23 cellular contexts compared by ENCODE assay signal in genomic region chr12:108327621-108328371, GRCh38. TPM values are rescaled to one million over a fixed set of nuclear protein-coding genes. Genes with fewer than 3 reads are reported as not detected.
A peak's percentile ranks its signal among the peaks of the same experiment; 100 is the strongest.
DNase-seq lines count a peak whose midpoint lies in the region; ATAC-seq, FAIRE-seq and TF ChIP-seq lines count a peak whose summit lies in the region.
"Had no signal": no experiment of that assay in that cellular context is flagged by ENCODE, and none has a peak within 500 bp of the region (broad histone marks: within the 10 kb centered on the region; RNA-seq: fewer than 3 reads in every experiment).

No MANE protein-coding gene starts in this region.

- H3K9ac ChIP-seq in H1 (replicated peaks in 1 of 4; ENCODE audit: extremely low read depth in 1 of 4, low read depth in 3 of 4, low read length in 3 of 4) (no peak overlapping the region), smooth muscle cell (ENCODE audit: low read depth) (no peak overlapping the region)

- H3K4me3 Mint-ChIP-seq in CD8-positive, alpha-beta memory T cell: no peak overlapping the region
- no peak overlapping the region for H3K4me3 Mint-ChIP-seq in HFFc6
- H3K4me3 Mint-ChIP-seq: activated CD4-positive, alpha-beta T cell treated with anti-CD3 and anti-CD28 coated beads, Interleukin-2, amount 10 ng/mL, durations not matched to agents 7 days and 5 days had no signal

- 76% methylated on average over 16 of the region's 16 CpGs; no CpG with 5 or more reads in 1 of the 2 experiments for WGBS in H1 (ENCODE audit: extremely low coverage in 1 of 2, insufficient coverage in 1 of 2, insufficient read length in 1 of 2, insufficient replicate concordance in 2 of 2, low coverage in 1 of 2, low lambda C conversion rate in 2 of 2, missing lambda C conversion rate in 1 of 2), 2 experiments
- WGBS in smooth muscle cell (ENCODE audit: low lambda C conversion rate): 75% methylated on average over 16 of the region's 16 CpGs

- no peak for TF ChIP-seq EP300 in H1 (IDR thresholded peaks at IDR 0.05; ENCODE audit: borderline replicate concordance in 1 of 2, low read depth in 2 of 2, low read length in 2 of 2)

- H3K4ac ChIP-seq in H1 (replicated peaks; ENCODE audit: insufficient read length, low read depth, low read length): no peak overlapping the region

- TF ChIP-seq RAD21 in H1 (IDR thresholded peaks at IDR 0.05 in 1 of 2, conservative IDR thresholded peaks at IDR 0.05 in 1 of 2; ENCODE audit: low read depth in 2 of 2, low read length in 2 of 2): no peak

- H3K36me3 Mint-ChIP-seq in CD8-positive, alpha-beta memory T cell: no peaks in the 10 kb centered on the region
- H3K36me3 Mint-ChIP-seq in HFFc6 (ENCODE audit: low read depth): peaks cover 4% of the 10 kb centered on the region

- no peak overlapping the region for H3K4me3 ChIP-seq in H1 (ENCODE audit: extremely low read depth in 1 of 4, insufficient read depth in 2 of 4, low read depth in 3 of 4, low read length in 4 of 4)
- H3K4me3 ChIP-seq in lower lobe of right lung: no peak overlapping the region
- H3K4me3 ChIP-seq in smooth muscle cell: no peak overlapping the region
- no peak overlapping the region for H3K4me3 ChIP-seq in SJCRH30
- H3K4me3 ChIP-seq in CD8-positive, alpha-beta memory T cell (ENCODE audit: low read length): no peak overlapping the region
- H3K4me3 ChIP-seq: cardiac muscle cell, esophagus muscularis mucosa had no signal

- H2BK20ac ChIP-seq in H1 (ENCODE audit: low read length): no peak overlapping the region

- no peaks in the 10 kb centered on the region for H3K36me3 ChIP-seq in H1 (ENCODE audit: control insufficient read depth in 2 of 4, insufficient read depth in 4 of 4, low read length in 3 of 4)
- H3K36me3 ChIP-seq in lower lobe of right lung: no peaks in the 10 kb centered on the region
- H3K36me3 ChIP-seq in smooth muscle cell (ENCODE audit: low read depth): no peaks in the 10 kb centered on the region
- no peaks in the 10 kb centered on the region for H3K36me3 ChIP-seq in SJCRH30
- no peaks in the 10 kb centered on the region for H3K36me3 ChIP-seq in CD8-positive, alpha-beta memory T cell (ENCODE audit: insufficient read depth, low read length)
- H3K36me3 ChIP-seq: BE2C, cardiac muscle cell, esophagus muscularis mucosa had no signal

- TF ChIP-seq CTCF in H1 (IDR thresholded peaks at IDR 0.05; ENCODE audit: control extremely low read depth in 1 of 3, insufficient read depth in 1 of 3, low read depth in 1 of 3, low read length in 3 of 3): no peak
- TF ChIP-seq CTCF in lower lobe of right lung (IDR thresholded peaks at IDR 0.05): no peak
- no peak for TF ChIP-seq CTCF in smooth muscle cell (IDR thresholded peaks at IDR 0.05; ENCODE audit: borderline replicate concordance, insufficient read depth, poor library complexity, severe bottlenecking)
- no peak for TF ChIP-seq CTCF in HFFc6 (IDR thresholded peaks at IDR 0.05)

- no peak overlapping the region for H3K23ac ChIP-seq in H1 (ENCODE audit: insufficient read length)

- H2BK120ac ChIP-seq in H1 (replicated peaks; ENCODE audit: low read depth, low read length): no peak overlapping the region

- POLR2A ChIA-PET in H1 (lab: Charles Lee; ENCODE audit: partially characterized antibody): interaction anchor here (0.7 kb wide), 1 partner anchor 8 kb away, joined by 3 read pairs; no protein-coding TSS in a partner anchor
- POLR2A ChIA-PET in CD8-positive, alpha-beta memory T cell (lab: Charles Lee): no interaction called here

- H4K5ac ChIP-seq in H1 (ENCODE audit: insufficient read length, low read depth, low read length): no peak overlapping the region

- H2BK5ac ChIP-seq in H1 (ENCODE audit: low read depth, low read length): no peak overlapping the region

- H3K27ac ChIP-seq in H1 (ENCODE audit: low read depth, low read length) (no peak overlapping the region), lower lobe of right lung (peak overlapping the region; percentile 41), smooth muscle cell (ENCODE audit: low read depth) (peak overlapping the region; percentile 47), SJCRH30 (no peak overlapping the region)
- no peak overlapping the region for H3K27ac ChIP-seq in CD8-positive, alpha-beta memory T cell (ENCODE audit: low read depth, low read length)
- H3K27ac ChIP-seq: cardiac muscle cell had no signal

- ATAC-seq in lower lobe of right lung: no peak

- H3K56ac ChIP-seq in H1 (replicated peaks; ENCODE audit: insufficient read length, low read depth, low read length): no peak overlapping the region

- no peak overlapping the region for H4K8ac ChIP-seq in H1 (ENCODE audit: extremely low read depth, insufficient read depth, low read length)

- no peaks in the 10 kb centered on the region for H3K23me2 ChIP-seq in H1 (ENCODE audit: low read depth, low read length)

- H3K4me2 ChIP-seq in H1 (ENCODE audit: insufficient read depth in 1 of 2, low read depth in 2 of 2, low read length in 2 of 2) (no peak overlapping the region), smooth muscle cell (peak overlapping the region; percentile 14)

- CTCF ChIA-PET in H1 (lab: Charles Lee; ENCODE audit: partially characterized antibody): interaction anchor here (0.7 to 2.9 kb wide), 3 partner anchors 9 to 14 kb away, joined by 3 to 6 read pairs (median 5); no protein-coding TSS in a partner anchor
- CTCF ChIA-PET in CD8-positive, alpha-beta memory T cell (lab: Charles Lee): no interaction called here

- no peak overlapping the region for H2AFZ ChIP-seq in H1 (ENCODE audit: low read length)
- no peak overlapping the region for H2AFZ ChIP-seq in smooth muscle cell (ENCODE audit: low read depth)

- H3K14ac ChIP-seq in H1 (ENCODE audit: insufficient read length): no peak overlapping the region

- no peaks in the 10 kb centered on the region for H3F3A ChIP-seq in smooth muscle cell (ENCODE audit: low read depth)

- no peaks in the 10 kb centered on the region for H3K4me1 ChIP-seq in H1 (replicated peaks in 1 of 4; ENCODE audit: control insufficient read depth in 3 of 4, insufficient read depth in 4 of 4, low read length in 3 of 4)
- H3K4me1 ChIP-seq in lower lobe of right lung: peaks cover 50% of the 10 kb centered on the region
- H3K4me1 ChIP-seq in smooth muscle cell (ENCODE audit: low read depth): peaks cover 3% of the 10 kb centered on the region
- H3K4me1 ChIP-seq in SJCRH30: no peaks in the 10 kb centered on the region
- H3K4me1 ChIP-seq in CD8-positive, alpha-beta memory T cell (ENCODE audit: insufficient read depth, low read length): peaks cover 6% of the 10 kb centered on the region

- peaks cover 0 to 21% (median 4%) of the 10 kb centered on the region in 3 donors for H3K4me1 Mint-ChIP-seq in CD8-positive, alpha-beta memory T cell
- no peaks in the 10 kb centered on the region for H3K4me1 Mint-ChIP-seq in HFFc6 (ENCODE audit: low read depth)

- no peak for TF ChIP-seq POLR2A in H1 (IDR thresholded peaks at IDR 0.05; ENCODE audit: control extremely low read depth in 1 of 2, low read depth in 2 of 2, low read length in 2 of 2)

- H3K79me2 ChIP-seq in H1 (ENCODE audit: control insufficient read depth in 1 of 2, insufficient read depth in 2 of 2, low read length in 2 of 2): no peaks in the 10 kb centered on the region
- H3K79me2 ChIP-seq in smooth muscle cell (ENCODE audit: low read depth): peaks cover 98% of the 10 kb centered on the region

- H3K9me3 ChIP-seq in H1 (ENCODE audit: insufficient read depth in 2 of 2, low read depth in 1 of 2, low read length in 1 of 2) (no peaks in the 10 kb centered on the region), lower lobe of right lung (no peaks in the 10 kb centered on the region), smooth muscle cell (replicated peaks; ENCODE audit: low read depth) (no peaks in the 10 kb centered on the region), SJCRH30 (replicated peaks) (no peaks in the 10 kb centered on the region)
- no peaks in the 10 kb centered on the region for H3K9me3 ChIP-seq in CD8-positive, alpha-beta memory T cell (ENCODE audit: low read length)
- H3K9me3 ChIP-seq: BE2C, esophagus muscularis mucosa had no signal

- H3K27me3 ChIP-seq in H1 (replicated peaks in 1 of 4; ENCODE audit: control insufficient read depth in 3 of 4, extremely low read depth in 1 of 4, insufficient read depth in 3 of 4, low read length in 3 of 4) (no peaks in the 10 kb centered on the region), lower lobe of right lung (ENCODE audit: low read depth) (no peaks in the 10 kb centered on the region), smooth muscle cell (ENCODE audit: low read depth) (no peaks in the 10 kb centered on the region), SJCRH30 (0 out of 2 replicates have a peak, but pooled peaks cover 3% of the 10 kb centered on the region)
- no peaks in the 10 kb centered on the region for H3K27me3 ChIP-seq in CD8-positive, alpha-beta memory T cell (ENCODE audit: insufficient read depth, low read length, poor library complexity, severe bottlenecking)
- H3K27me3 ChIP-seq: BE2C, cardiac muscle cell had no signal

- no peak overlapping the region for H3K18ac ChIP-seq in H1 (ENCODE audit: extremely low read depth, low read length)

- peak; percentile 26 for DNase-seq in AG08395 (ENCODE audit: low spot score)
- DNase-seq in H1 (ENCODE audit: low read depth in 1 of 2, low spot score in 2 of 2): no peak
- DNase-seq in lower lobe of right lung: no peak
- DNase-seq in smooth muscle cell (lab: John Stamatoyannopoulos, UW; ENCODE audit: unreplicated experiment): no peak
- no peak for DNase-seq in DMS53 (lab: John Stamatoyannopoulos, UW)
- no peak for DNase-seq in SJCRH30
- DNase-seq in CD8-positive, alpha-beta memory T cell: no peak
- DNase-seq in HFFc6: no peak
- DNase-seq: activated CD4-positive, alpha-beta T cell treated with anti-CD3 and anti-CD28 coated beads, Interleukin-2, amount 10 ng/mL, durations not matched to agents 7 days and 5 days; activated CD8-positive, alpha-beta memory T cell treated with anti-CD3 and anti-CD28 coated beads, Interleukin-2, amount 50 U/mL, for 48 hours; activated gamma-delta T cell; BE2C; effector CD4-positive, alpha-beta T cell; NCI-H1436; NCI-H748 treated with DMSO at 0.1 percent for 48 hours; OCI-M1; posterior cingulate gyrus; stimulated activated CD8-positive, alpha-beta memory T cell treated with anti-CD3 and anti-CD28 coated beads, Interleukin-4, amount 100 ng/mL, for 48 hours had no signal

- H2BK15ac ChIP-seq in H1 (ENCODE audit: low read length): peak overlapping the region; percentile 46; the same call in 1 of the 2 replicates

- no peaks in the 10 kb centered on the region for H4K20me1 ChIP-seq in H1 (replicated peaks in 1 of 2; ENCODE audit: control insufficient read depth in 1 of 2, insufficient read depth in 2 of 2, low read length in 2 of 2)
- H4K20me1 ChIP-seq in smooth muscle cell (ENCODE audit: low read depth): peaks cover 90% of the 10 kb centered on the region

- intact Hi-C loops in lower lobe of right lung (cut with DNase I): no loop called here

- no peak overlapping the region for H2BK12ac ChIP-seq in H1 (ENCODE audit: low read depth, low read length)

- H3K27me3 Mint-ChIP-seq in CD8-positive, alpha-beta memory T cell: peaks cover 4 to 6% of the 10 kb centered on the region in 2 donors
- H3K27me3 Mint-ChIP-seq in HFFc6 (ENCODE audit: insufficient read depth): peaks cover 2% of the 10 kb centered on the region; the same call in 1 of the 2 replicates

- no peak overlapping the region for H4K91ac ChIP-seq in H1 (replicated peaks; ENCODE audit: insufficient read length, low read length)

- peaks cover 0 to 2% (median 0%) of the 10 kb centered on the region in 5 donors for H3K9me3 Mint-ChIP-seq in CD8-positive, alpha-beta memory T cell
- peaks cover 75% of the 10 kb centered on the region for H3K9me3 Mint-ChIP-seq in HFFc6

- H2AK5ac ChIP-seq in H1 (ENCODE audit: low read depth, low read length): no peak overlapping the region

- no peaks in the 10 kb centered on the region; the same call in 1 of the 2 replicates for H3K79me1 ChIP-seq in H1 (ENCODE audit: low read depth, low read length)

- H3K27ac Mint-ChIP-seq in CD8-positive, alpha-beta memory T cell: no peak overlapping the region
- H3K27ac Mint-ChIP-seq in HFFc6: no peak overlapping the region
- H3K27ac Mint-ChIP-seq: activated CD4-positive, alpha-beta T cell treated with anti-CD3 and anti-CD28 coated beads, Interleukin-2, amount 10 ng/mL, durations not matched to agents 7 days and 5 days had no signal

- FAIRE-seq in H1 (lab: Jason Lieb, UNC): no peak

RNA-seq across cellular contexts. Expression of gene CMKLR1, which starts 11.3 kb away (rescaled TPM):
- total RNA-seq in H1 (2021; fragmentation: NEBNext Ultra II Directional; extraction: Animal tissue kit (Norgen Biotek cat#: 25700)): 1.7 and 2.1 TPM in 2 replicates
- polyA plus RNA-seq in H1 (2011; rRNA removed) (2.8 and 2.9 TPM in 2 replicates), smooth muscle cell (111 and 179 TPM in 2 replicates)
- polyA plus RNA-seq in H1 (2011; cell fraction: cytosol; rRNA removed): 1.3 TPM
- polyA plus RNA-seq in H1 (2011; cell fraction: nucleus; rRNA removed): 1.8 TPM
- 0.69 to 2.0 TPM (median 1.2 TPM) in 4 replicates for polyA plus RNA-seq in H1 (2012, experiment 1 of 2)
- polyA plus RNA-seq in H1 (2012, experiment 2 of 2): 0.59 TPM
- 1.4 TPM for polyA plus RNA-seq in H1 (2013, experiment 1 of 2)
- 1.7 TPM for polyA plus RNA-seq in H1 (2013, experiment 2 of 2)
- polyA minus RNA-seq in H1 (2011; rRNA and poly(A)+ RNA removed): 10.8 and 12.2 TPM in 2 replicates
- 0.81 TPM for polyA minus RNA-seq in H1 (2011; cell fraction: cytosol; rRNA and poly(A)+ RNA removed)
- polyA minus RNA-seq in H1 (2011; cell fraction: nucleus; rRNA and poly(A)+ RNA removed): 1.7 TPM
- total RNA-seq in lower lobe of right lung (25.6 TPM), smooth muscle cell (294 and 312 TPM in 2 replicates)
- total RNA-seq in SJCRH30 (2014; rRNA removed; shearing (Covaris generic)): 0.04 TPM in 1 of 2 replicates, not detected in the other
- total RNA-seq in CD8-positive, alpha-beta memory T cell: under 1 TPM; 0.57 to 0.66 TPM
- polyA plus RNA-seq in CD8-positive, alpha-beta memory T cell: 4.4 TPM
- not detected for total RNA-seq in HFFc6 (2021; fragmentation: NEBNext Ultra II Directional; extraction: Animal tissue kit (Norgen Biotek cat#: 25700))
- total RNA-seq: A172; activated CD4-positive, alpha-beta T cell treated with anti-CD3 and anti-CD28 coated beads, Interleukin-2, amount 10 ng/mL, durations not matched to agents 7 days and 5 days; cardiac muscle cell; G401; T-helper 1 cell treated with Interleukin-12 subunit alpha and Interleukin-12 subunit beta and Interleukin-4 antibody, amounts not matched to agents 30 ng/mL and 1 ng/mL, for 36 hours had no signal

Comparison
In these comparisons a context has a peak if more than half of its experiments do, and no peak if none do; other contexts are left out.
1. H3K27ac ChIP-seq: peak in lower lobe of right lung (single experiment) and smooth muscle cell (single experiment); none in H1 (single experiment), SJCRH30 (single experiment) and CD8-positive, alpha-beta memory T cell (single experiment).
2. RNA of gene CMKLR1, which starts 11.3 kb away (total RNA-seq): 294 to 312 TPM in smooth muscle cell; 25.6 TPM in lower lobe of right lung (single experiment), 1.7 to 2.1 TPM in H1, 0.57 to 0.66 TPM in CD8-positive, alpha-beta memory T cell, 0.04 TPM in SJCRH30 and not detected in HFFc6; every median in the first group is over 10 times any median in the second.